ENCODE assay signal across 8 cellular contexts in the genomic region with DNA sequence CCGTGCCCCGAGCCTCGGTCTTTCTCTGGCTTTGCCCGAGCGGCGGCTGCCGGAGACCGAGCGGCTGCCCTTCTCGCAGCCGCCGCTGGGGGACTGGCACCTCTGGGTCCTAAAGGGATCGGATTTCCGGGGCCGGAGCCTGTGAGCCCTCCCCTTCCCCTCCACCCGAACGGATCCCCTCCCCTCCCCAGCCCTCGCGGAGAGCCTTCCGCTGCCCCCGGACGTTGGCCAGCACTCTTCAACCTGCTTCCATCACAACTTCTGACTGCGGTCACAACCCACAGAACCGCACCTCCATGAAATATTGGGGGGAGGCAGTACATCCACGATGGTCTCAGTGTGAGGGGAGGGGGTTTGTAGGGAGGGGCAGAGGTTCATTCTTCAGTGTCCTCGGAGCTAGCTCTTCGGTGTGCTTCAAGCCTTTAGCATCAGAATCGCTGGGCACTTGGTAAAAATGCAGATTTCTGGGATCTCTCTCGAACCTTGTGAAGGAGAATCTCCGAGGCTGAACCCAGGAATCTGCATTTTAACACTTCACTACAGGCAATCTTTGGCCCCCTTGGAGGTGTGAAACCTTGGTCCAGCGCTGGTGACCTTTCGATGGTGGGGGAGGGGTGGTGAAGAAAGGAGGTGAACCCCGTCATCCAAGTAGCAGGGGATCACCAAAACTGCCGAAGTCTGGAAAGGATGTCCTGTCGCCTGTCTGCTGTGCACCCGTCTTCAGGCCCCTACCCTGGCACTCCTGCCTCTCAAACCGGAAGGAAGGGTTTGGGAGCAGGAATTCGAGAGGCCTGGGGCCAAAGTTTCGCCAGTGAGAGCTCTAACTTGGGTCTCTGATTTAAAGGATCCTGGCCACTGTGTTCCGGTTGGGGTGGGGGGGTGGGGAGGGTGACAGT. TPM values are rescaled to one million over a fixed set of nuclear protein-coding genes. Genes with fewer than 3 reads are reported as not detected.
DNase-seq lines count a peak whose midpoint lies in the region; ATAC-seq and TF ChIP-seq lines count a peak whose summit lies in the region.

No MANE protein-coding gene starts in this region.

- H3K4me1 Mint-ChIP-seq in nephron progenitor cell, result peaks cover 59% of the 10 kb centered on the region

- in situ Hi-C loops in Caki2 (cut with HindIII; ENCODE audit: low pct_unique_long_range_greater_than_20kb, low sequenced_read_pairs), result no loop called here

- CTCF ChIA-PET in RWPE1 (lab: Yijun Ruan, JAX), result interaction anchor here (0.6 to 2.1 kb wide), 9 partner anchors 10 to 352 kb away, joined by 3 to 12 read pairs (median 4); no protein-coding TSS in a partner anchor

- POLR2A ChIA-PET in RWPE1 (lab: Yijun Ruan, JAX; ENCODE audit: low non-redundant PET), result interaction anchor here (0.5 to 0.6 kb wide), 4 partner anchors 12 to 1329 kb away, joined by 4 to 7 read pairs (median 6); no protein-coding TSS in a partner anchor

- peak overlapping the region; percentile 82 for H3K27ac Mint-ChIP-seq in nephron progenitor cell

- DNase-seq in Caki2 (ENCODE audit: low read depth) (peak; percentile 81), RWPE1 (ENCODE audit: low spot score) (peak; percentile 91), fibroblast of the conjunctiva (ENCODE audit: low read depth) (peak; percentile 79), nephron progenitor cell (peak; percentile 89)
- peak; percentile 95 for DNase-seq in activated effector memory CD4-positive, alpha-beta T cell treated with anti-CD3 and anti-CD28 coated beads, Interleukin-2, amount 50 U/mL, for 16 hours
- DNase-seq in stimulated activated naive CD8-positive, alpha-beta T cell treated with anti-CD3 and anti-CD28 coated beads, Interleukin-15, Interleukin-2, amounts not matched to agents 100 U/mL and 50 U/mL, for 24 hours, result peak; percentile 92

- peak; percentile 36 for ATAC-seq in GM21423 (IDR thresholded peaks at IDR 0.05; ENCODE audit: unreplicated experiment)
- peak; percentile 67 for ATAC-seq in stimulated activated naive CD8-positive, alpha-beta T cell treated with anti-CD3 and anti-CD28 coated beads, Interleukin-15, Interleukin-2, amounts not matched to agents 100 U/mL and 50 U/mL, for 24 hours

- peaks cover 3% of the 10 kb centered on the region for H3K27me3 Mint-ChIP-seq in nephron progenitor cell (ENCODE audit: low read depth, poor library complexity)

- H3K27ac ChIP-seq in KOPT-K1 (ENCODE audit: low read depth, low read length, poor library complexity, severe bottlenecking) (peak overlapping the region; percentile 63), RWPE1 (peak overlapping the region; percentile 98)

- H3K4me3 Mint-ChIP-seq in nephron progenitor cell, result peak overlapping the region; percentile 84

- no peaks in the 10 kb centered on the region for H3K36me3 ChIP-seq in KOPT-K1 (ENCODE audit: insufficient read depth, low read length)

- peak; percentile 71 for TF ChIP-seq CTCF in RWPE1 (conservative IDR thresholded peaks at IDR 0.05; ENCODE audit: low read depth)
- TF ChIP-seq CTCF in nephron progenitor cell (IDR thresholded peaks at IDR 0.05), result peak; percentile 51

- no peaks in the 10 kb centered on the region for H3K9me3 ChIP-seq in KOPT-K1 (ENCODE audit: insufficient read depth, low read length, poor library complexity, severe bottlenecking)

- H3K36me3 Mint-ChIP-seq in nephron progenitor cell (ENCODE audit: low read depth), result no peaks in the 10 kb centered on the region

- H3K9me3 Mint-ChIP-seq in nephron progenitor cell, result no peaks in the 10 kb centered on the region

RNA-seq across cellular contexts. Expression of gene PPP1R9B, which starts 0.8 kb away (rescaled TPM):
- total RNA-seq in Caki2 (2014; rRNA removed; shearing (Covaris generic); ENCODE audit: low replicate concordance), result 31.5 and 34.7 TPM in 2 replicates

RNA-seq across cellular contexts. Expression of gene SGCA, which starts 14.5 kb away (rescaled TPM):
- total RNA-seq in Caki2 (2014; rRNA removed; shearing (Covaris generic); ENCODE audit: low replicate concordance), result not detected in 2 replicates

RNA-seq across cellular contexts. Expression of gene SAMD14, which starts 21.3 kb away (rescaled TPM):
- 0.07 and 0.26 TPM in 2 replicates for total RNA-seq in Caki2 (2014; rRNA removed; shearing (Covaris generic); ENCODE audit: low replicate concordance)

RNA-seq across cellular contexts. Expression of gene COL1A1, which starts 50.1 kb away (rescaled TPM):
- total RNA-seq in Caki2 (2014; rRNA removed; shearing (Covaris generic); ENCODE audit: low replicate concordance), result 4.6 and 25.0 TPM in 2 replicates

RNA-seq across cellular contexts. Expression of gene PDK2, which starts 56.1 kb away (rescaled TPM):
- 17.8 and 58.4 TPM in 2 replicates for total RNA-seq in Caki2 (2014; rRNA removed; shearing (Covaris generic); ENCODE audit: low replicate concordance)

Comparison
In these comparisons a context has a peak if more than half of its experiments do, and no peak if none do; other contexts are left out.
1. Peak in every context shown above with its lines: DNase-seq, ATAC-seq and H3K27ac ChIP-seq.